ENCODE assay signal across 1 cellular context in the genomic region with DNA sequence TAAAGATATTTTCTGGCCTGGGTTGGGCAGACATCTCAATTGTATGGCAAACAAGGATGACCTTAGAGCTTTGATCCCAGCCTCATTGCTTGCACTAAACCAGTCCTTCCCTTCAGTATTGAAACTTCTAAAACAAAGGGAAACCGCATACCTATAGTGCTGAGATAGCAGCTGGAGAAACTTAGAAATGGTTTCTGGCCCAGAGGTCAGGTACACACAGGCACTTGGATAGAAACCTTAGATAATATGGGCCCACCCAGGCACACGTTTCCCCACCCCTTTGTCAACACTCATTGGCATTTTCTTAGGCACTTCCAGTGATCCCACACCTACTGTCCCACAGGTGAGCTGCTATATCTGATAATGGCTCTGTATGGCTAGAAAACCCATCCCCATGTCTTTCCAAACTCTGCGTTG.
A peak's percentile ranks its signal among the peaks of the same experiment; 100 is the strongest.
TF ChIP-seq lines count a peak whose summit lies in the region.

No MANE protein-coding gene starts in this region.

TF ChIP-seq in HepG2, 621 proteins besides CTCF, POLR2A, EP300 and RAD21 (continued from another document and continues in another):
- TF ChIP-seq, protein P1, sequence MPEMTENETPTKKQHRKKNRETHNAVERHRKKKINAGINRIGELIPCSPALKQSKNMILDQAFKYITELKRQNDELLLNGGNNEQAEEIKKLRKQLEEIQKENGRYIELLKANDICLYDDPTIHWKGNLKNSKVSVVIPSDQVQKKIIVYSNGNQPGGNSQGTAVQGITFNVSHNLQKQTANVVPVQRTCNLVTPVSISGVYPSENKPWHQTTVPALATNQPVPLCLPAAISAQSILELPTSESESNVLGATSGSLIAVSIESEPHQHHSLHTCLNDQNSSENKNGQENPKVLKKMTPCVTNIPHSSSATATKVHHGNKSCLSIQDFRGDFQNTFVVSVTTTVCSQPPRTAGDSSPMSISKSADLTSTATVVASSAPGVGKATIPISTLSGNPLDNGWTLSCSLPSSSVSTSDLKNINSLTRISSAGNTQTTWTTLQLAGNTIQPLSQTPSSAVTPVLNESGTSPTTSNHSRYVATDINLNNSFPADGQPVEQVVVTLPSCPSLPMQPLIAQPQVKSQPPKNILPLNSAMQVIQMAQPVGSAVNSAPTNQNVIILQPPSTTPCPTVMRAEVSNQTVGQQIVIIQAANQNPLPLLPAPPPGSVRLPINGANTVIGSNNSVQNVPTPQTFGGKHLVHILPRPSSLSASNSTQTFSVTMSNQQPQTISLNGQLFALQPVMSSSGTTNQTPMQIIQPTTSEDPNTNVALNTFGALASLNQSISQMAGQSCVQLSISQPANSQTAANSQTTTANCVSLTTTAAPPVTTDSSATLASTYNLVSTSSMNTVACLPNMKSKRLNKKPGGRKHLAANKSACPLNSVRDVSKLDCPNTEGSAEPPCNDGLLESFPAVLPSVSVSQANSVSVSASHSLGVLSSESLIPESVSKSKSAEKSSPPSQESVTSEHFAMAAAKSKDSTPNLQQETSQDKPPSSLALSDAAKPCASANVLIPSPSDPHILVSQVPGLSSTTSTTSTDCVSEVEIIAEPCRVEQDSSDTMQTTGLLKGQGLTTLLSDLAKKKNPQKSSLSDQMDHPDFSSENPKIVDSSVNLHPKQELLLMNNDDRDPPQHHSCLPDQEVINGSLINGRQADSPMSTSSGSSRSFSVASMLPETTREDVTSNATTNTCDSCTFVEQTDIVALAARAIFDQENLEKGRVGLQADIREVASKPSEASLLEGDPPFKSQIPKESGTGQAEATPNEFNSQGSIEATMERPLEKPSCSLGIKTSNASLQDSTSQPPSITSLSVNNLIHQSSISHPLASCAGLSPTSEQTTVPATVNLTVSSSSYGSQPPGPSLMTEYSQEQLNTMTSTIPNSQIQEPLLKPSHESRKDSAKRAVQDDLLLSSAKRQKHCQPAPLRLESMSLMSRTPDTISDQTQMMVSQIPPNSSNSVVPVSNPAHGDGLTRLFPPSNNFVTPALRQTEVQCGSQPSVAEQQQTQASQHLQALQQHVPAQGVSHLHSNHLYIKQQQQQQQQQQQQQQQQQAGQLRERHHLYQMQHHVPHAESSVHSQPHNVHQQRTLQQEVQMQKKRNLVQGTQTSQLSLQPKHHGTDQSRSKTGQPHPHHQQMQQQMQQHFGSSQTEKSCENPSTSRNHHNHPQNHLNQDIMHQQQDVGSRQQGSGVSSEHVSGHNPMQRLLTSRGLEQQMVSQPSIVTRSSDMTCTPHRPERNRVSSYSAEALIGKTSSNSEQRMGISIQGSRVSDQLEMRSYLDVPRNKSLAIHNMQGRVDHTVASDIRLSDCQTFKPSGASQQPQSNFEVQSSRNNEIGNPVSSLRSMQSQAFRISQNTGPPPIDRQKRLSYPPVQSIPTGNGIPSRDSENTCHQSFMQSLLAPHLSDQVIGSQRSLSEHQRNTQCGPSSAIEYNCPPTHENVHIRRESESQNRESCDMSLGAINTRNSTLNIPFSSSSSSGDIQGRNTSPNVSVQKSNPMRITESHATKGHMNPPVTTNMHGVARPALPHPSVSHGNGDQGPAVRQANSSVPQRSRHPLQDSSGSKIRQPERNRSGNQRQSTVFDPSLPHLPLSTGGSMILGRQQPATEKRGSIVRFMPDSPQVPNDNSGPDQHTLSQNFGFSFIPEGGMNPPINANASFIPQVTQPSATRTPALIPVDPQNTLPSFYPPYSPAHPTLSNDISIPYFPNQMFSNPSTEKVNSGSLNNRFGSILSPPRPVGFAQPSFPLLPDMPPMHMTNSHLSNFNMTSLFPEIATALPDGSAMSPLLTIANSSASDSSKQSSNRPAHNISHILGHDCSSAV (CRISPR knock-in tag; IDR thresholded peaks at IDR 0.05; ENCODE audit: borderline replicate concordance) = no peak
- TF ChIP-seq MEIS2 (CRISPR knock-in tag; IDR thresholded peaks at IDR 0.05) = peak; percentile 54; the same call in 1 of the 2 replicates
- TF ChIP-seq ZNF232 (CRISPR knock-in tag; IDR thresholded peaks at IDR 0.05; ENCODE audit: borderline replicate concordance) = no peak
- TF ChIP-seq ZSCAN29 (CRISPR knock-in tag; conservative IDR thresholded peaks at IDR 0.05) = 0 out of 2 replicates have a peak, but pooled peaks have one; percentile 53
- 0 out of 2 replicates have a peak, but pooled peaks have one; percentile 45 for TF ChIP-seq KLF12 (CRISPR knock-in tag; IDR thresholded peaks at IDR 0.05; ENCODE audit: borderline replicate concordance)
- TF ChIP-seq USF2 (IDR thresholded peaks at IDR 0.05; ENCODE audit: low read depth, low read length) = no peak
- TF ChIP-seq USF2 (CRISPR knock-in tag; IDR thresholded peaks at IDR 0.05; ENCODE audit: borderline replicate concordance) = no peak
- TF ChIP-seq EED (CRISPR knock-in tag; IDR thresholded peaks at IDR 0.05) = no peak
- no peak for TF ChIP-seq ZNF562 (CRISPR knock-in tag; IDR thresholded peaks at IDR 0.05; ENCODE audit: borderline replicate concordance)
- no peak for TF ChIP-seq POLR2AphosphoS2 (IDR thresholded peaks at IDR 0.05; ENCODE audit: low read depth, low read length)
- TF ChIP-seq ELF4 (CRISPR knock-in tag; IDR thresholded peaks at IDR 0.05; ENCODE audit: borderline replicate concordance) = no peak
- TF ChIP-seq ZNF331 (CRISPR knock-in tag; IDR thresholded peaks at IDR 0.05) = peak; percentile 79
- TF ChIP-seq CHD2 (IDR thresholded peaks at IDR 0.05; ENCODE audit: low read depth, low read length) = no peak
- TF ChIP-seq, protein P2, sequence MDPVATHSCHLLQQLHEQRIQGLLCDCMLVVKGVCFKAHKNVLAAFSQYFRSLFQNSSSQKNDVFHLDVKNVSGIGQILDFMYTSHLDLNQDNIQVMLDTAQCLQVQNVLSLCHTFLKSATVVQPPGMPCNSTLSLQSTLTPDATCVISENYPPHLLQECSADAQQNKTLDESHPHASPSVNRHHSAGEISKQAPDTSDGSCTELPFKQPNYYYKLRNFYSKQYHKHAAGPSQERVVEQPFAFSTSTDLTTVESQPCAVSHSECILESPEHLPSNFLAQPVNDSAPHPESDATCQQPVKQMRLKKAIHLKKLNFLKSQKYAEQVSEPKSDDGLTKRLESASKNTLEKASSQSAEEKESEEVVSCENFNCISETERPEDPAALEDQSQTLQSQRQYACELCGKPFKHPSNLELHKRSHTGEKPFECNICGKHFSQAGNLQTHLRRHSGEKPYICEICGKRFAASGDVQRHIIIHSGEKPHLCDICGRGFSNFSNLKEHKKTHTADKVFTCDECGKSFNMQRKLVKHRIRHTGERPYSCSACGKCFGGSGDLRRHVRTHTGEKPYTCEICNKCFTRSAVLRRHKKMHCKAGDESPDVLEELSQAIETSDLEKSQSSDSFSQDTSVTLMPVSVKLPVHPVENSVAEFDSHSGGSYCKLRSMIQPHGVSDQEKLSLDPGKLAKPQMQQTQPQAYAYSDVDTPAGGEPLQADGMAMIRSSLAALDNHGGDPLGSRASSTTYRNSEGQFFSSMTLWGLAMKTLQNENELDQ (CRISPR knock-in tag; IDR thresholded peaks at IDR 0.05; ENCODE audit: borderline replicate concordance) = no peak
- TF ChIP-seq NCOA2 (CRISPR knock-in tag; IDR thresholded peaks at IDR 0.05) = peak; percentile 94
- peak; percentile 92 for TF ChIP-seq CREM (IDR thresholded peaks at IDR 0.05)
- no peak for TF ChIP-seq CREM (CRISPR knock-in tag; IDR thresholded peaks at IDR 0.05)
- TF ChIP-seq NFYB (CRISPR knock-in tag; IDR thresholded peaks at IDR 0.05) = no peak
- no peak for TF ChIP-seq CREB1 (IDR thresholded peaks at IDR 0.05)
- no peak for TF ChIP-seq CREB1 (CRISPR knock-in tag; IDR thresholded peaks at IDR 0.05)
- no peak for TF ChIP-seq ZNF879 (CRISPR knock-in tag; IDR thresholded peaks at IDR 0.05)
- peak; percentile 88 for TF ChIP-seq AHDC1 (CRISPR knock-in tag; IDR thresholded peaks at IDR 0.05; ENCODE audit: borderline replicate concordance)
- TF ChIP-seq, protein P3, sequence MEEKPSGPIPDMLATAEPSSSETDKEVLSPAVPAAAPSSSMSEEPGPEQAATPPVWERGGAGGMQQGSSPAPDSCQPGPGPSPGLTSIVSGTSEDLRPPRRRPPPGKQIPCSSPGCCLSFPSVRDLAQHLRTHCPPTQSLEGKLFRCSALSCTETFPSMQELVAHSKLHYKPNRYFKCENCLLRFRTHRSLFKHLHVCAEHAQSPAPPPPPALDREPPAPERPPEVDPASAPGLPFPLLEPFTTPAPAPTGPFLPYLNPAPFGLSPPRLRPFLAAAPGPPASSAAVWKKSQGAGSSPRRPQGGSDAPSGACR (CRISPR knock-in tag; IDR thresholded peaks at IDR 0.05) = peak; percentile 49; the same call in 1 of the 2 replicates
- TF ChIP-seq, protein P4, sequence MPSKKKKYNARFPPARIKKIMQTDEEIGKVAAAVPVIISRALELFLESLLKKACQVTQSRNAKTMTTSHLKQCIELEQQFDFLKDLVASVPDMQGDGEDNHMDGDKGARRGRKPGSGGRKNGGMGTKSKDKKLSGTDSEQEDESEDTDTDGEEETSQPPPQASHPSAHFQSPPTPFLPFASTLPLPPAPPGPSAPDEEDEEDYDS (CRISPR knock-in tag; IDR thresholded peaks at IDR 0.05) = no peak
- TF ChIP-seq, protein P5, sequence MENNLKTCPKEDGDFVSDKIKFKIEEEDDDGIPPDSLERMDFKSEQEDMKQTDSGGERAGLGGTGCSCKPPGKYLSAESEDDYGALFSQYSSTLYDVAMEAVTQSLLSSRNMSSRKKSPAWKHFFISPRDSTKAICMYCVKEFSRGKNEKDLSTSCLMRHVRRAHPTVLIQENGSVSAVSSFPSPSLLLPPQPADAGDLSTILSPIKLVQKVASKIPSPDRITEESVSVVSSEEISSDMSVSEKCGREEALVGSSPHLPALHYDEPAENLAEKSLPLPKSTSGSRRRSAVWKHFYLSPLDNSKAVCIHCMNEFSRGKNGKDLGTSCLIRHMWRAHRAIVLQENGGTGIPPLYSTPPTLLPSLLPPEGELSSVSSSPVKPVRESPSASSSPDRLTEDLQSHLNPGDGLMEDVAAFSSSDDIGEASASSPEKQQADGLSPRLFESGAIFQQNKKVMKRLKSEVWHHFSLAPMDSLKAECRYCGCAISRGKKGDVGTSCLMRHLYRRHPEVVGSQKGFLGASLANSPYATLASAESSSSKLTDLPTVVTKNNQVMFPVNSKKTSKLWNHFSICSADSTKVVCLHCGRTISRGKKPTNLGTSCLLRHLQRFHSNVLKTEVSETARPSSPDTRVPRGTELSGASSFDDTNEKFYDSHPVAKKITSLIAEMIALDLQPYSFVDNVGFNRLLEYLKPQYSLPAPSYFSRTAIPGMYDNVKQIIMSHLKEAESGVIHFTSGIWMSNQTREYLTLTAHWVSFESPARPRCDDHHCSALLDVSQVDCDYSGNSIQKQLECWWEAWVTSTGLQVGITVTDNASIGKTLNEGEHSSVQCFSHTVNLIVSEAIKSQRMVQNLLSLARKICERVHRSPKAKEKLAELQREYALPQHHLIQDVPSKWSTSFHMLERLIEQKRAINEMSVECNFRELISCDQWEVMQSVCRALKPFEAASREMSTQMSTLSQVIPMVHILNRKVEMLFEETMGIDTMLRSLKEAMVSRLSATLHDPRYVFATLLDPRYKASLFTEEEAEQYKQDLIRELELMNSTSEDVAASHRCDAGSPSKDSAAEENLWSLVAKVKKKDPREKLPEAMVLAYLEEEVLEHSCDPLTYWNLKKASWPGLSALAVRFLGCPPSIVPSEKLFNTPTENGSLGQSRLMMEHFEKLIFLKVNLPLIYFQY (CRISPR knock-in tag; IDR thresholded peaks at IDR 0.05; ENCODE audit: borderline replicate concordance) = peak; percentile 40; the same call in 1 of the 2 replicates
- TF ChIP-seq MIER2 (CRISPR knock-in tag; IDR thresholded peaks at IDR 0.05) = peak; percentile 85
- TF ChIP-seq ASH2L (IDR thresholded peaks at IDR 0.05; ENCODE audit: insufficient read length, low read depth, low read length) = peak; percentile 85
- no peak for TF ChIP-seq ZKSCAN1 (IDR thresholded peaks at IDR 0.05; ENCODE audit: low read length)
- TF ChIP-seq ZNF333 (CRISPR knock-in tag; IDR thresholded peaks at IDR 0.05; ENCODE audit: borderline replicate concordance) = no peak
- no peak for TF ChIP-seq GABPA (IDR thresholded peaks at IDR 0.05; ENCODE audit: low read depth, low read length)
- no peak; the same call in 1 of the 2 replicates for TF ChIP-seq GABPA (CRISPR knock-in tag; IDR thresholded peaks at IDR 0.05; ENCODE audit: low read depth)
